In genomic region chr15:75573001-75573400, GRCh38 we compare ENCODE assay signal across 12 cellular contexts. TPM values are rescaled to one million over a fixed set of nuclear protein-coding genes. Genes with fewer than 3 reads are reported as not detected.
DNase-seq lines count a peak whose midpoint lies in the region; ATAC-seq and TF ChIP-seq lines count a peak whose summit lies in the region.
"Had no signal": no experiment of that assay in that cellular context is flagged by ENCODE, and none has a peak within 500 bp of the region (broad histone marks: within the 10 kb centered on the region; RNA-seq: fewer than 3 reads in every experiment).

No MANE protein-coding gene starts in this region.

- no peaks in the 10 kb centered on the region for H3K79me1 ChIP-seq in mesenchymal stem cell (replicated peaks; ENCODE audit: low read length, poor library complexity, severe bottlenecking)

- H2BK15ac ChIP-seq in mesenchymal stem cell (ENCODE audit: low read depth, poor library complexity, severe bottlenecking): no peak overlapping the region

- no peaks in the 10 kb centered on the region for H3K27me3 Mint-ChIP-seq in activated CD8-positive, alpha-beta memory T cell treated with anti-CD3 and anti-CD28 coated beads, Interleukin-2, amount 10 ng/mL, durations not matched to agents 7 days and 5 days

- H4K91ac ChIP-seq in mesenchymal stem cell (ENCODE audit: low read length): no peak overlapping the region

- no peak overlapping the region for H3K4me3 Mint-ChIP-seq in activated CD8-positive, alpha-beta memory T cell treated with anti-CD3 and anti-CD28 coated beads, Interleukin-2, amount 10 ng/mL, durations not matched to agents 7 days and 5 days

- no peak overlapping the region for H2BK120ac ChIP-seq in mesenchymal stem cell (ENCODE audit: low read depth, low read length)

- H4K8ac ChIP-seq in mesenchymal stem cell (ENCODE audit: low read length): no peak overlapping the region

- H3K4me1 Mint-ChIP-seq in activated CD8-positive, alpha-beta memory T cell treated with anti-CD3 and anti-CD28 coated beads, Interleukin-2, amount 10 ng/mL, durations not matched to agents 7 days and 5 days: peaks cover 41% of the 10 kb centered on the region

- H2BK5ac ChIP-seq in mesenchymal stem cell (ENCODE audit: low read depth, low read length, poor library complexity, severe bottlenecking): no peak overlapping the region

- H3K4me1 ChIP-seq in Karpas-422 (ENCODE audit: low read length) (peaks cover 34% of the 10 kb centered on the region), body of pancreas (peaks cover 22% of the 10 kb centered on the region), mesenchymal stem cell (ENCODE audit: control insufficient read depth, insufficient read depth, low read depth, low read length) (peaks cover 2% of the 10 kb centered on the region)

- H3K27me3 ChIP-seq in BJ (ENCODE audit: control insufficient read depth, insufficient read depth, low read length) (no peaks in the 10 kb centered on the region), Karpas-422 (ENCODE audit: low read length) (no peaks in the 10 kb centered on the region), body of pancreas (no peaks in the 10 kb centered on the region), mesenchymal stem cell (ENCODE audit: control insufficient read depth in 1 of 2, insufficient read depth in 1 of 2, low read length in 2 of 2) (no peaks in the 10 kb centered on the region)

- H2AK5ac ChIP-seq in mesenchymal stem cell (ENCODE audit: low read length, severe bottlenecking): no peak overlapping the region

- H3K4ac ChIP-seq in mesenchymal stem cell (ENCODE audit: low read depth in 1 of 2, low read length in 2 of 2): no peak overlapping the region

- H3K23ac ChIP-seq in mesenchymal stem cell (ENCODE audit: low read length in 2 of 2): no peak overlapping the region

- H2AFZ ChIP-seq in Karpas-422 (ENCODE audit: low read length): no peak overlapping the region
- no peak overlapping the region for H2AFZ ChIP-seq in mesenchymal stem cell (ENCODE audit: low read depth, low read length)

- POLR2A ChIA-PET in BJ (lab: Charles Lee): interaction anchor here (0.6 kb wide), 1 partner anchor 289 kb away, joined by 4 read pairs; no protein-coding TSS in a partner anchor

- peak; percentile 35 for DNase-seq in BJ (ENCODE audit: low read depth)
- DNase-seq in Karpas-422: no peak
- no peak for DNase-seq in body of pancreas
- peak; percentile 54 for DNase-seq in mesenchymal stem cell
- no peak for DNase-seq in activated CD8-positive, alpha-beta memory T cell treated with anti-CD3 and anti-CD28 coated beads, Interleukin-2, amount 10 ng/mL, durations not matched to agents 7 days and 5 days
- no peak for DNase-seq in MV-4-11 (lab: John Stamatoyannopoulos, UW)
- no peak for DNase-seq in superior temporal gyrus (ENCODE audit: extremely low spot score)
- DNase-seq: activated CD4-positive, alpha-beta T cell treated with anti-CD3 and anti-CD28 coated beads for 48 hours; left ventricle myocardium inferior; SHP77 treated with DMSO at 0.1 percent for 48 hours had no signal

- H3K4me3 ChIP-seq in BJ (ENCODE audit: low read depth, low read length) (no peak overlapping the region), Karpas-422 (ENCODE audit: low read length) (no peak overlapping the region), body of pancreas (no peak overlapping the region), mesenchymal stem cell (ENCODE audit: insufficient read depth in 1 of 2, low read depth in 1 of 2, low read length in 2 of 2) (no peak overlapping the region)
- H3K4me3 ChIP-seq: K562, left ventricle myocardium inferior had no signal

- WGBS in body of pancreas, 2 donors: 63% methylated on average over 3 of the region's 3 CpGs
- no CpG with 5 or more reads among the region's 3 CpGs for WGBS in mesenchymal stem cell

- H3K27ac ChIP-seq in Karpas-422 (ENCODE audit: low read length) (peak overlapping the region; percentile 4), body of pancreas (no peak overlapping the region), mesenchymal stem cell (ENCODE audit: low read length, poor library complexity, severe bottlenecking) (peak overlapping the region; percentile 35)
- H3K27ac ChIP-seq: left ventricle myocardium inferior had no signal

- H3K36me3 ChIP-seq in BJ (ENCODE audit: control insufficient read depth, insufficient read depth, low read length) (0 out of 2 replicates have a peak, but pooled peaks cover 1% of the 10 kb centered on the region), Karpas-422 (ENCODE audit: insufficient read depth, low read length) (peaks cover 7% of the 10 kb centered on the region; the same call in 1 of the 2 replicates), body of pancreas (replicated peaks in 1 of 2; ENCODE audit: insufficient read depth in 1 of 2, low read depth in 2 of 2) (no peaks in the 10 kb centered on the region), mesenchymal stem cell (ENCODE audit: control insufficient read depth in 1 of 2, insufficient read depth in 2 of 2, low read depth in 1 of 2, low read length in 2 of 2) (peaks cover 5 to 9% of the 10 kb centered on the region in 2 experiments)
- H3K36me3 ChIP-seq: left ventricle myocardium inferior had no signal

- peaks cover 94% of the 10 kb centered on the region for H3K79me2 ChIP-seq in Karpas-422 (ENCODE audit: low read length)

- H3K9me3 ChIP-seq in Karpas-422 (ENCODE audit: low read length) (no peaks in the 10 kb centered on the region), body of pancreas (no peaks in the 10 kb centered on the region), mesenchymal stem cell (ENCODE audit: control insufficient read depth, low read length) (no peaks in the 10 kb centered on the region)
- H3K9me3 ChIP-seq: left ventricle myocardium inferior had no signal

- no peaks in the 10 kb centered on the region for H3K9me2 ChIP-seq in Karpas-422 (replicated peaks; ENCODE audit: insufficient read depth, low read length)

- H3K9me3 Mint-ChIP-seq in activated CD8-positive, alpha-beta memory T cell treated with anti-CD3 and anti-CD28 coated beads, Interleukin-2, amount 10 ng/mL, durations not matched to agents 7 days and 5 days (ENCODE audit: low read depth): no peaks in the 10 kb centered on the region

- TF ChIP-seq POLR2A in body of pancreas (IDR thresholded peaks at IDR 0.05): no peak

- H3K36me3 Mint-ChIP-seq in activated CD8-positive, alpha-beta memory T cell treated with anti-CD3 and anti-CD28 coated beads, Interleukin-2, amount 10 ng/mL, durations not matched to agents 7 days and 5 days: peaks cover 23% of the 10 kb centered on the region

- no peak for TF ChIP-seq CTCF in BJ (IDR thresholded peaks at IDR 0.05; ENCODE audit: insufficient read depth, low read depth, low read length)
- TF ChIP-seq CTCF in body of pancreas (IDR thresholded peaks at IDR 0.05): no peak

- H3K4me2 ChIP-seq in Karpas-422 (ENCODE audit: low read depth, low read length, poor library complexity, severe bottlenecking): peak overlapping the region; percentile 28
- H3K4me2 ChIP-seq in mesenchymal stem cell (ENCODE audit: low read length, poor library complexity, severe bottlenecking): no peak overlapping the region

- H3K9ac ChIP-seq in Karpas-422 (ENCODE audit: low read length) (no peak overlapping the region; the same call in 1 of the 2 replicates), mesenchymal stem cell (ENCODE audit: low read length) (no peak overlapping the region)

- peak; percentile 59 for ATAC-seq in body of pancreas
- no peak for ATAC-seq in GM18502 (IDR thresholded peaks at IDR 0.05; ENCODE audit: poor library complexity, unreplicated experiment)
- ATAC-seq in activated CD8-positive, alpha-beta memory T cell treated with anti-CD3 and anti-CD28 coated beads, Interleukin-2, amount 10 ng/mL, durations not matched to agents 7 days and 5 days: no peak
- ATAC-seq: K562 had no signal

- no peak overlapping the region for H3K27ac Mint-ChIP-seq in activated CD8-positive, alpha-beta memory T cell treated with anti-CD3 and anti-CD28 coated beads, Interleukin-2, amount 10 ng/mL, durations not matched to agents 7 days and 5 days

- H2BK12ac ChIP-seq in mesenchymal stem cell (ENCODE audit: low read length in 2 of 2): no peak overlapping the region

- H3K14ac ChIP-seq in mesenchymal stem cell (ENCODE audit: low read length in 2 of 2): no peak overlapping the region

- no peak overlapping the region for H3K18ac ChIP-seq in mesenchymal stem cell (ENCODE audit: low read depth in 1 of 2, low read length in 2 of 2)

- intact Hi-C loops in body of pancreas (cut with DNase I): no loop called here

- CTCF ChIA-PET in BJ (lab: Yijun Ruan, JAX): interaction anchor here (1.1 to 1.5 kb wide), 2 partner anchors 41 to 64 kb away, joined by 3 to 5 read pairs; no protein-coding TSS in a partner anchor
- CTCF ChIA-PET in activated CD8-positive, alpha-beta memory T cell treated with anti-CD3 and anti-CD28 coated beads, Interleukin-2, amount 10 ng/mL, durations not matched to agents 7 days and 5 days (lab: Charles Lee): interaction anchor here (1.7 to 1.8 kb wide), 2 partner anchors 68 to 74 kb away, joined by 7 to 8 read pairs; partner anchors contain the start of genes IMP3 and SNX33

- H4K20me1 ChIP-seq in Karpas-422 (ENCODE audit: insufficient read depth, low read depth, low read length): no peaks in the 10 kb centered on the region

RNA-seq across cellular contexts. Expression of gene PTPN9, which starts 6.1 kb away (rescaled TPM):
- polyA plus RNA-seq in BJ (2011; rRNA removed): 48.6 and 55.5 TPM in 2 replicates
- 39.5 and 85.6 TPM in 2 replicates for polyA minus RNA-seq in BJ (2011; rRNA and poly(A)+ RNA removed)
- 22.4 and 31.2 TPM in 2 replicates for total RNA-seq in Karpas-422 (2014; rRNA removed; shearing (Covaris generic); ENCODE audit: low replicate concordance)
- total RNA-seq in body of pancreas: 1 to 10 TPM; 7.3 to 9.9 TPM
- 37.9 TPM for polyA plus RNA-seq in mesenchymal stem cell (2013, experiment 1 of 2)
- 37.5 TPM for polyA plus RNA-seq in mesenchymal stem cell (2013, experiment 2 of 2)
- 10 to 100 TPM; 34.0 to 41.9 TPM for total RNA-seq in activated CD8-positive, alpha-beta memory T cell treated with anti-CD3 and anti-CD28 coated beads, Interleukin-2, amount 10 ng/mL, durations not matched to agents 7 days and 5 days

RNA-seq across cellular contexts. Expression of gene SNUPN, which starts 52.5 kb away (rescaled TPM):
- 25.4 and 33.9 TPM in 2 replicates for polyA plus RNA-seq in BJ (2011; rRNA removed)
- polyA minus RNA-seq in BJ (2011; rRNA and poly(A)+ RNA removed): 9.9 and 16.0 TPM in 2 replicates
- 18.9 and 33.9 TPM in 2 replicates for total RNA-seq in Karpas-422 (2014; rRNA removed; shearing (Covaris generic); ENCODE audit: low replicate concordance)
- total RNA-seq in body of pancreas: 10 to 100 TPM in 1 of 2 donors, 1 to 10 TPM in 1; 7.0 to 11.2 TPM
- 21.7 TPM for polyA plus RNA-seq in mesenchymal stem cell (2013, experiment 1 of 2)
- 20.5 TPM for polyA plus RNA-seq in mesenchymal stem cell (2013, experiment 2 of 2)
- 10 to 100 TPM; 25.8 to 27.3 TPM for total RNA-seq in activated CD8-positive, alpha-beta memory T cell treated with anti-CD3 and anti-CD28 coated beads, Interleukin-2, amount 10 ng/mL, durations not matched to agents 7 days and 5 days

Comparison
In these comparisons a context has a peak if more than half of its experiments do, and no peak if none do; other contexts are left out.
1. DNase-seq: peak in BJ (single experiment) and mesenchymal stem cell (single experiment); none in Karpas-422 (single experiment), body of pancreas (0 of 4), activated CD8-positive, alpha-beta memory T cell treated with anti-CD3 and anti-CD28 coated beads, Interleukin-2, amount 10 ng/mL, durations not matched to agents 7 days and 5 days (single experiment), MV-4-11 (single experiment) and superior temporal gyrus (single experiment).
2. H3K27ac ChIP-seq: peak in Karpas-422 (single experiment) and mesenchymal stem cell (single experiment); none in body of pancreas (0 of 4).